Comparison of ENCODE assay signal across 7 cellular contexts in the genomic region with DNA sequence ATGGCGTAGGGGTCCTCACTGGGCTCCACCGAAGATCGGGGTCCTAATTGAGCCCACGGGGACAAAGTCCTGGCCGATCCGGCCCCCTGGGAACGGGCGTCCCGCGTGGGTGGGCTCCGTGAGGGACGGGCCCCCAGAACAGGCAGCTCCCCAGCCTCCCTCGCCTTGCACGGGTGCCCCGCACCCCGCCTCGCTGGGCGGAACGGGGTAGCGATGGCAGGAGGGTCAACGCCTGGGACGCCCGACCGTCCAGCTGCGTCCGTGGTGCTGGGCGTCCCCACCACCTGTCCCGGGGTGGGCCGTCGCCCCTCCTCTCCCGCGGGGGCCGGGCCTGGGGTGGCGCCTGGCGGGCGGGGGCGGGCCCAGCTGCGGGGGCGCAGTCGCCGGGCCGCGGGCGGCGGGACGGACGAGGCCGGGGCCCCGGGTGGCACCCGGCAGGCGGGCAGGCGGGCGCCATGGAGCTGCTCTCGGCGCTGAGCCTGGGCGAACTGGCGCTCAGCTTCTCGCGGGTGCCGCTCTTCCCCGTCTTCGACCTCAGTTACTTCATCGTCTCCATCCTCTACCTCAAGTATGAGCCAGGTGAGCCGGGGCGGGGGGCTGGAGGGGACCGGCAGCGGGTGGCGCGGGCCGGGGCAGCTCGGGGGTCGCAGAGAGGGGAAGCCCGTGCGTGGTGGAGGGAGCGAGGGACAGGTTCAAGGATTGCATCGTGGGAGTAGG. TPM values are rescaled to one million over a fixed set of nuclear protein-coding genes. Genes with fewer than 3 reads are reported as not detected.
A peak's percentile ranks its signal among the peaks of the same experiment; 100 is the strongest.
DNase-seq lines count a peak whose midpoint lies in the region; ATAC-seq, FAIRE-seq and TF ChIP-seq lines count a peak whose summit lies in the region.

A gene with protein sequence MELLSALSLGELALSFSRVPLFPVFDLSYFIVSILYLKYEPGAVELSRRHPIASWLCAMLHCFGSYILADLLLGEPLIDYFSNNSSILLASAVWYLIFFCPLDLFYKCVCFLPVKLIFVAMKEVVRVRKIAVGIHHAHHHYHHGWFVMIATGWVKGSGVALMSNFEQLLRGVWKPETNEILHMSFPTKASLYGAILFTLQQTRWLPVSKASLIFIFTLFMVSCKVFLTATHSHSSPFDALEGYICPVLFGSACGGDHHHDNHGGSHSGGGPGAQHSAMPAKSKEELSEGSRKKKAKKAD (plus strand): TSS at position 377 of the 717 bp plus-strand sequence. CDS start 79 bp downstream, at position 456.

- H3K9me3 ChIP-seq in WERI-Rb-1 (ENCODE audit: severe bottlenecking): no peaks in the 10 kb centered on the region
- no peaks in the 10 kb centered on the region for H3K9me3 ChIP-seq in HepG2 (ENCODE audit: low read length)

- ATAC-seq in HepG2: peak; percentile 59

- intact Hi-C loops in HepG2 (cut with micrococcal nuclease; ENCODE audit: unreplicated experiment): no loop called here

- POLR2A ChIA-PET in HepG2 (lab: Yijun Ruan, JAX): interaction anchor here (0.7 to 2.4 kb wide), 15 partner anchors 11 to 945 kb away, joined by 3 to 9 read pairs (median 4); a partner anchor contains a TSS

- H3K4me2 ChIP-seq in HepG2 (ENCODE audit: low read depth, low read length): peak within 1 kb of the TSS; percentile 99

- peak within 1 kb of the TSS; percentile 86 for H3K9ac ChIP-seq in HepG2 (ENCODE audit: insufficient read depth, low read depth, low read length)

- BruUV-seq in HepG2 (replicated peaks; lab: Mats Ljungman, UMichigan): no TSS peak

- TF ChIP-seq EP300 in HepG2 (IDR thresholded peaks at IDR 0.05; ENCODE audit: low read depth in 2 of 2, low read length in 2 of 2) (no peak), HepG2 (CRISPR knock-in tag; IDR thresholded peaks at IDR 0.05; ENCODE audit: borderline replicate concordance) (no peak)

- H3K27ac ChIP-seq in WERI-Rb-1 (peak within 1 kb of the TSS; percentile 97), HepG2 (ENCODE audit: extremely low read length, insufficient read depth, low read length) (peak within 1 kb of the TSS; percentile 90)

- no peak for TF ChIP-seq RAD21 in HepG2 (CRISPR knock-in tag; IDR thresholded peaks at IDR 0.05)

- in situ Hi-C loops in GM13977 (cut with MboI; ENCODE audit: low pct_unique_long_range_greater_than_20kb, low sequenced_read_pairs, unreplicated experiment) (no loop called here), HepG2 (cut with HindIII; ENCODE audit: extremely low pct_ligation_motif_present, low pct_unique_long_range_greater_than_20kb) (no loop called here)

- peaks cover 22% of the 10 kb centered on the region for H4K20me1 ChIP-seq in HepG2 (ENCODE audit: insufficient read depth, low read length)

- CTCF ChIA-PET in HepG2 (lab: Yijun Ruan, JAX; ENCODE audit: low intra/inter-chr PET ratio, low total read pairs): no interaction called here

- peaks cover 26% of the 10 kb centered on the region for H3K36me3 ChIP-seq in WERI-Rb-1
- H3K36me3 ChIP-seq in HepG2 (replicated peaks in 1 of 2; ENCODE audit: control insufficient read depth in 1 of 2, insufficient read depth in 2 of 2, low read length in 2 of 2): peaks cover 10 to 25% of the 10 kb centered on the region in 2 experiments; a peak in 4 of 5 replicates

- H3K27me3 ChIP-seq in WERI-Rb-1 (ENCODE audit: insufficient read depth, low read depth, severe bottlenecking): no peaks in the 10 kb centered on the region
- no peaks in the 10 kb centered on the region; a peak in 1 of 5 replicates for H3K27me3 ChIP-seq in HepG2 (ENCODE audit: control insufficient read depth in 1 of 2, insufficient read depth in 2 of 2, low read length in 2 of 2)

- H3K4me3 ChIP-seq in WERI-Rb-1 (ENCODE audit: low read depth, low read length) (peak within 1 kb of the TSS; percentile 81), choroid plexus epithelial cell (ENCODE audit: low read depth, low read length) (peak within 1 kb of the TSS; percentile 97), HepG2 (replicated peaks in 1 of 3; ENCODE audit: insufficient read depth in 1 of 3, low read depth in 2 of 3, low read length in 3 of 3) (peak within 1 kb of the TSS; percentile 87 to 99 (median 98))

- TF ChIP-seq CTCF in GM13977 (IDR thresholded peaks at IDR 0.05; ENCODE audit: extremely low read depth, insufficient read depth, missing control alignments): no peak
- TF ChIP-seq CTCF in WERI-Rb-1 (IDR thresholded peaks at IDR 0.05; ENCODE audit: low read depth, low read length): no peak
- TF ChIP-seq CTCF in choroid plexus epithelial cell (conservative IDR thresholded peaks at IDR 0.05; ENCODE audit: low read depth, low read length): no peak
- TF ChIP-seq CTCF in HepG2 (CRISPR knock-in tag; IDR thresholded peaks at IDR 0.05): no peak

- peaks cover 29% of the 10 kb centered on the region for H3K79me2 ChIP-seq in HepG2 (ENCODE audit: insufficient read depth, low read length)

- no peak for FAIRE-seq in HepG2 (lab: Jason Lieb, UNC)

- WGBS in HepG2 (ENCODE audit: low lambda C conversion rate): 0% methylated on average over 20 of the region's 76 CpGs

- H3K4me1 ChIP-seq in HepG2 (ENCODE audit: insufficient read depth, low read length): peaks cover 48% of the 10 kb centered on the region

- TF ChIP-seq POLR2A in HepG2 (IDR thresholded peaks at IDR 0.05; ENCODE audit: insufficient read depth in 1 of 2, low read depth in 2 of 2, low read length in 2 of 2): peak in 1 of 2 experiments; percentile 88; a peak in 2 of 4 replicates

- DNase-seq in GM13977 (ENCODE audit: low spot score) (peak; percentile 76), HK-2 (ENCODE audit: unreplicated experiment) (peak; percentile 55), WERI-Rb-1 (peak; percentile 52), choroid plexus epithelial cell (ENCODE audit: low read depth) (no peak), HepG2 (ENCODE audit: low spot score) (no peak), pons (ENCODE audit: low spot score) (no peak)
- DNase-seq in stimulated activated CD8-positive, alpha-beta memory T cell treated with anti-CD3 and anti-CD28 coated beads, Interleukin-12 subunit alpha, Interleukin-12 subunit beta, amount 100 ng/mL, for 4 hours (ENCODE audit: low read depth): peak; percentile 32

- no peak within 1 kb of the TSS for H2AFZ ChIP-seq in HepG2 (ENCODE audit: low read length)

TF ChIP-seq in HepG2, 621 proteins besides CTCF, POLR2A, EP300 and RAD21 (continues in another document):
- TF ChIP-seq SAFB2 (CRISPR knock-in tag; IDR thresholded peaks at IDR 0.05; ENCODE audit: borderline replicate concordance, low read depth) (peak; percentile 19; the same call in 1 of the 2 replicates), TBX2 (CRISPR knock-in tag; IDR thresholded peaks at IDR 0.05; ENCODE audit: borderline replicate concordance) (peak; percentile 34; the same call in 1 of the 2 replicates), TMF1 (CRISPR knock-in tag; IDR thresholded peaks at IDR 0.05; ENCODE audit: low read depth) (peak; percentile 46; the same call in 1 of the 2 replicates), MAZ (IDR thresholded peaks at IDR 0.05; ENCODE audit: borderline replicate concordance, low read depth, low read length) (no peak), MAZ (CRISPR knock-in tag; IDR thresholded peaks at IDR 0.05; ENCODE audit: low read depth) (0 out of 2 replicates have a peak, but pooled peaks have one; percentile 1), ZNF749 (CRISPR knock-in tag; IDR thresholded peaks at IDR 0.05; ENCODE audit: borderline replicate concordance) (0 out of 2 replicates have a peak, but pooled peaks have one; percentile 53), MBD4 (IDR thresholded peaks at IDR 0.05; ENCODE audit: borderline replicate concordance, low read length) (no peak), ZNF766 (CRISPR knock-in tag; IDR thresholded peaks at IDR 0.05; ENCODE audit: borderline replicate concordance) (no peak), SIN3A (IDR thresholded peaks at IDR 0.05; ENCODE audit: borderline replicate concordance, low read depth, low read length) (peak; percentile 59; the same call in 1 of the 2 replicates), SP2 (CRISPR knock-in tag; IDR thresholded peaks at IDR 0.05) (no peak), ZBTB3 (CRISPR knock-in tag; IDR thresholded peaks at IDR 0.05; ENCODE audit: borderline replicate concordance, low read depth) (no peak)
- TF ChIP-seq, protein P1, sequence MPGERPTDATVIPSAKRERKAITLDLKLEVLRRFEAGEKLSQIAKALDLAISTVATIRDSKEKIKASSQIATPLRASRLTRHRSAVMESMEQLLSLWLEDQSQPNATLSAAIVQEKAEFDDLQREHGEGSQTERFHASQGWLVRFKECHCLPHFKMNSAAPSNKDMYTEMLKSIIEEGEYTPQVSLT (CRISPR knock-in tag; IDR thresholded peaks at IDR 0.05; ENCODE audit: borderline replicate concordance, low read depth): no peak

RNA-seq across cellular contexts. Expression of the gene that starts here (rescaled TPM):
- total RNA-seq in HepG2 (2016; rRNA removed; fragmentation: Illumina TruSeq; extraction: Trizol): 1.7 and 4.8 TPM in 2 replicates
- total RNA-seq in HepG2 (2016; cell fraction: cytosol; rRNA removed; fragmentation: Illumina TruSeq; extraction: Trizol; ENCODE audit: low read depth): 13.4 and 14.4 TPM in 2 replicates
- 1.0 and 3.2 TPM in 2 replicates for total RNA-seq in HepG2 (2016; cell fraction: insoluble cytoplasmic fraction; rRNA removed; fragmentation: Illumina TruSeq; extraction: Trizol)
- total RNA-seq in HepG2 (2016; cell fraction: membrane; rRNA removed; fragmentation: Illumina TruSeq; extraction: Trizol): 5.8 and 6.7 TPM in 2 replicates
- total RNA-seq in HepG2 (2016; cell fraction: nucleus; rRNA removed; fragmentation: Illumina TruSeq; extraction: Trizol): 2.9 and 3.9 TPM in 2 replicates
- 6.8 and 7.7 TPM in 2 replicates for polyA plus RNA-seq in HepG2 (2011; rRNA removed)
- 5.6 and 7.1 TPM in 2 replicates for polyA plus RNA-seq in HepG2 (2011; cell fraction: cytosol; rRNA removed)
- 3.8 and 5.7 TPM in 2 replicates for polyA plus RNA-seq in HepG2 (2011; cell fraction: nucleus; rRNA removed)
- polyA plus RNA-seq in HepG2 (2012): 3.0 and 6.9 TPM in 2 replicates
- 4.3 and 4.4 TPM in 2 replicates for polyA plus RNA-seq in HepG2 (2016; cell fraction: cytosol; fragmentation: Illumina TruSeq; extraction: Trizol; ENCODE audit: low read depth)
- polyA plus RNA-seq in HepG2 (2016; cell fraction: insoluble cytoplasmic fraction; fragmentation: Illumina TruSeq; extraction: Trizol; ENCODE audit: low read depth): 2.5 and 2.6 TPM in 2 replicates
- polyA plus RNA-seq in HepG2 (2016; cell fraction: membrane; fragmentation: Illumina TruSeq; extraction: Trizol; ENCODE audit: low read depth): 5.6 and 5.9 TPM in 2 replicates
- 5.2 TPM in 2 replicates for polyA plus RNA-seq in HepG2 (2016; cell fraction: nucleus; fragmentation: Illumina TruSeq; extraction: Trizol; ENCODE audit: insufficient read depth, low read depth)
- polyA minus RNA-seq in HepG2 (2011; rRNA and poly(A)+ RNA removed; ENCODE audit: low replicate concordance): 30.6 and 58.3 TPM in 2 replicates
- 2.2 and 6.2 TPM in 2 replicates for polyA minus RNA-seq in HepG2 (2011; cell fraction: cytosol; rRNA and poly(A)+ RNA removed)
- 4.1 and 7.3 TPM in 2 replicates for polyA minus RNA-seq in HepG2 (2011; cell fraction: nucleus; rRNA and poly(A)+ RNA removed)

Comparison
In these comparisons a context has a peak if more than half of its experiments do, and no peak if none do; other contexts are left out.
1. DNase-seq: peak in GM13977 (single experiment), HK-2 (single experiment), WERI-Rb-1 (single experiment) and stimulated activated CD8-positive, alpha-beta memory T cell treated with anti-CD3 and anti-CD28 coated beads, Interleukin-12 subunit alpha, Interleukin-12 subunit beta, amount 100 ng/mL, for 4 hours (single experiment); none in choroid plexus epithelial cell (single experiment), HepG2 (single experiment) and pons (single experiment).
2. Peak in every context shown above with its lines, with median percentiles within 50 percentile points of each other: H3K4me3 ChIP-seq.